ENCODE assay signal across 8 cellular contexts in the genomic region with DNA sequence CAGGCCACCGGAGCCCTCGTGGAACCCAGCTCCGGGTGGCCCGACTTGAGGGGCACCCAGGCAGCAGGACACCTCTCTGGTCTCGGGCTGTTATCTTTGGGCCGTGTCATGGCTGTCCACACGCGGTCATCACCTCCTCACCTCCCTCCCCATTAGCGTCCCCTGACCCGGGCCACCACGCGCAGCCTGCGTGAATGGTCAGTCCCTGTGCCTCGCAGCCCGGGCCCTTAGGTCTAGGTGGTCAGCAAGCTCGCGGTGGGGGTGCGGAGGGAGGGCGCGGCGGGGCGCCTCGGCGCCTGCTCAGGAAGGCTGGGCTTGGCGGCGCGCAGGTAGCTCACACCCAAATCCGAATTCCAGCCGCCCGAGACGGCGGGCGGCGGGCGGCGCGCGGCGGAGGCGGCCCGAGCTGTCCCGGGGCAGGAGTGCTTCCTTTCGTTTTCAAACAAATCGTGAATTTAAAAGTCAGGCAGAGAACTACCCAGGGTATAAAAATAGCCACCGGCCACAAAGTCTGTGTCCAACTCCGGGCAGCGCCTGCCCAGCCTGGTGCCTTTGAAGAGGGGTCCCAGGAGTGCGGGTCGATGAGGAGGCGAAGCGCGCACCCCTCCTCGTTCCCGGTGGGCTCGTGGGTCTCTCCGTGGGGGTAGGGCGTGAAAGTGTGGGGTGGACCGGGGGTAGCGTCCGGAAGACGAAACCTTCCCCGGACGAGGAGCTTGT. TPM values are rescaled to one million over a fixed set of nuclear protein-coding genes. Genes with fewer than 3 reads are reported as not detected.
DNase-seq lines count a peak whose midpoint lies in the region; ATAC-seq and TF ChIP-seq lines count a peak whose summit lies in the region.

No MANE protein-coding gene starts in this region.

- no peak for TF ChIP-seq CTCF in omental fat pad (IDR thresholded peaks at IDR 0.05)

- POLR2A ChIA-PET in HEK293T (lab: Yijun Ruan, JAX), result interaction anchor here (0.6 kb wide), 1 partner anchor 20 kb away, joined by 3 read pairs; no protein-coding TSS in a partner anchor

- peak; percentile 13 for ATAC-seq in HG03175 (IDR thresholded peaks at IDR 0.05; ENCODE audit: unreplicated experiment)
- ATAC-seq in omental fat pad (ENCODE audit: low FRiP score), result peak; percentile 2
- ATAC-seq in GM21528 (IDR thresholded peaks at IDR 0.05; ENCODE audit: low FRiP score, unreplicated experiment), result no peak

- CTCF ChIA-PET in HEK293T (lab: Yijun Ruan, JAX), result no interaction called here

- peak; percentile 31 for DNase-seq in A172 (ENCODE audit: low spot score)
- peak; percentile 56 for DNase-seq in activated T-cell treated with anti-CD3 and anti-CD28 coated beads, Interleukin-2, amount 50 U/mL, for 1 hour
- peak; percentile 20 for DNase-seq in foreskin melanocyte
- no peak for DNase-seq in omental fat pad (ENCODE audit: low spot score)
- no peak for DNase-seq in HEK293T (ENCODE audit: extremely low spot score)
- no peak for DNase-seq in GM19240 (ENCODE audit: insufficient read length, low spot score)

TF ChIP-seq in HEK293T, 16 proteins besides CTCF, POLR2A, EP300 and RAD21:
- TF ChIP-seq NFRKB (IDR thresholded peaks at IDR 0.05) (no peak), BHLHE40 (IDR thresholded peaks at IDR 0.05; ENCODE audit: borderline replicate concordance) (no peak), CTBP1 (IDR thresholded peaks at IDR 0.05; ENCODE audit: borderline replicate concordance) (no peak), LEF1 (IDR thresholded peaks at IDR 0.05; ENCODE audit: borderline replicate concordance) (no peak), HDGF (IDR thresholded peaks at IDR 0.05; ENCODE audit: borderline replicate concordance) (no peak), ARNT (IDR thresholded peaks at IDR 0.05) (no peak), L3MBTL2 (conservative IDR thresholded peaks at IDR 0.05) (no peak), FOXK2 (IDR thresholded peaks at IDR 0.05) (no peak), ZNF384 (IDR thresholded peaks at IDR 0.05) (no peak), SUZ12 (IDR thresholded peaks at IDR 0.05) (no peak)

RNA-seq across cellular contexts. Expression of gene RXRA, which starts 1.0 kb away (rescaled TPM):
- 12.8 and 17.2 TPM in 2 replicates for total RNA-seq in A172 (2014; rRNA removed; shearing (Covaris generic))
- 10 to 100 TPM; 53.3 to 87.8 (median 69.6) TPM for total RNA-seq in omental fat pad

Comparison
In these comparisons a context has a peak if more than half of its experiments do, and no peak if none do; other contexts are left out.
1. DNase-seq: peak in A172 (single experiment), activated T-cell treated with anti-CD3 and anti-CD28 coated beads, Interleukin-2, amount 50 U/mL, for 1 hour (single experiment) and foreskin melanocyte (single experiment); none in omental fat pad (single experiment), HEK293T (single experiment) and GM19240 (single experiment).